In the genomic region with DNA sequence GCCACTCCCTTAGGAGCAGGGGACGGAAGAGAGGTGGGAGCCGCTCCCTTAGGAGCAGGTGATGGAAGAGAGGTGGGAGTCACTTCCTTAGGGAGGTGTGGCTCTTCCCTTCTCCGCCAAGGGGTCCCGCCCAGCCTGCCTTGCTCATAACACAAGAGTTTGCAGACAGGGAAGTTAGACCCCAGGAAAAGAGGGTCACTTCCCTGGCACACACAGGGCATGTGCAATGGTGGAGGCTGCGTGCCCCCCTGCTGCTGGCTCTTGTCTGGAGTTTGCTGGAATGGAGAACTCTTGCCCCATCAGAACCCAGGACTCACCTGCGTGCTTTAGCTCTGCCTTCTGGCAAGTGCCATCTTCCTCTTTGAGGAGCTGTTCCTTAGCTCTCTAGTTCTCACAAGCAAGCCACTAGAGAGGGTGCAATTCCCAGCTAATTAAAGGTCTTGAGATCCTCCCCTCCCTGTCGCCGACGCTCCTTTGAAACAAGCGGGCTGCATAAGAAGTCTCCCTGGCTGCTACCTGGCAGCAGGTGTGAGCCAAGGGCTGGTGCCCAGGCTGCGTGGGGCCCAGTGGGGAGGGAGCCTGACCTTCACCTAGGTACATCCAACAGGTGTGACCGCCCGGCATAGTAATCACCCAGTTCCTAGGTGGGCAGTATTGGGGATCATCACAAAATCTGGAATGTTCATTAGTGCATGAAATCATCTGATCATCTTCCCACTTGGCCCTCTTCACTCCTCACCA, we compare ENCODE assay signal across 1 cellular context.
TF ChIP-seq lines count a peak whose summit lies in the region.

No MANE protein-coding gene starts in this region.

TF ChIP-seq in WTC11, 78 proteins besides CTCF, POLR2A, EP300 and RAD21 (continued from another document):
- TF ChIP-seq, protein P1, sequence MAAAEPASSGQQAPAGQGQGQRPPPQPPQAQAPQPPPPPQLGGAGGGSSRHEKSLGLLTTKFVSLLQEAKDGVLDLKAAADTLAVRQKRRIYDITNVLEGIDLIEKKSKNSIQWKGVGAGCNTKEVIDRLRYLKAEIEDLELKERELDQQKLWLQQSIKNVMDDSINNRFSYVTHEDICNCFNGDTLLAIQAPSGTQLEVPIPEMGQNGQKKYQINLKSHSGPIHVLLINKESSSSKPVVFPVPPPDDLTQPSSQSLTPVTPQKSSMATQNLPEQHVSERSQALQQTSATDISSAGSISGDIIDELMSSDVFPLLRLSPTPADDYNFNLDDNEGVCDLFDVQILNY (CRISPR knock-in tag; IDR thresholded peaks at IDR 0.05): no peak
